ENCODE assay signal across 8 cellular contexts in the genomic region with DNA sequence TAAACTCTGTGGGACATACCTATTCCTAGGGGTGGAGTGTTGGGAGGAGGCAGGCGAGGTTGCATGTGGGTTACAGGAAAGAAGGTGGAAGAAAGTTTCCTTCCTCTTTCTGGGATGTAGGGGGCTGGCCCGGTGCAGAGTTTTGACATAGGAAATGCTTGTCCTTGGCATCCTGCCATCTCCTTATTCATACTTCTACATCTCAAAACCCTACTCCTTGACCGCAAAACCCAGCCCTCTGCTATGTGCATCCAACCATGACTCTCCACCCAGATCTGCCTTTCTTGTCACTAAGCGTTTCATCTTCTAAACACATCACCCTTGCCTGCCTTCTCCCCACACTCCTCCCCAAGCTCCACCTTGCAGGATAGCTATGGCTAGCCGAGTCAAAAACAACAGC. TPM values are rescaled to one million over a fixed set of nuclear protein-coding genes. Genes with fewer than 3 reads are reported as not detected.
DNase-seq lines count a peak whose midpoint lies in the region; ATAC-seq, FAIRE-seq and TF ChIP-seq lines count a peak whose summit lies in the region.
"Not testable (repeated sequence)": the region's sequence is repeated elsewhere in the genome, so short reads cannot be mapped to it uniquely, and the experiment has no call there.

No MANE protein-coding gene starts in this region.

- POLR2A ChIA-PET in K562 (lab: Yijun Ruan, JAX) = not testable (repeated sequence)

- CTCF ChIA-PET in K562 (lab: Yijun Ruan, JAX; ENCODE audit: low intra/inter-chr PET ratio) = not testable (repeated sequence)

- not testable (repeated sequence) for H3K4me1 ChIP-seq in K562 (replicated peaks in 1 of 2; ENCODE audit: control insufficient read depth in 2 of 2, insufficient read depth in 2 of 2, low read length in 2 of 2); right lobe of liver

- TF ChIP-seq CTCF in K562 (IDR thresholded peaks at IDR 0.05 in 2 of 3, conservative IDR thresholded peaks at IDR 0.05 in 1 of 3; ENCODE audit: insufficient read depth in 2 of 3, low read depth in 1 of 3, low read length in 3 of 3); right lobe of liver (IDR thresholded peaks at IDR 0.05): not testable (repeated sequence)

- H3K36me3 ChIP-seq in K562 (ENCODE audit: control insufficient read depth, insufficient read depth, low read length); right lobe of liver: not testable (repeated sequence)

- DNase-seq in EH (ENCODE audit: low read depth) (peak; percentile 1), NOMO-1 treated with dmso at 0.1 percent for 144 hours (lab: John Stamatoyannopoulos, UW; ENCODE audit: unreplicated experiment) (peak; percentile 52), K562 (ENCODE audit: extremely low read depth in 1 of 4, low spot score in 3 of 4) (peak in 2 of 4 experiments; percentile 1 to 20), right lobe of liver (peak in 1 of 3 donors; percentile 49)
- DNase-seq in activated CD4-positive, alpha-beta T cell treated with anti-CD3 and anti-CD28 coated beads, Interleukin-2, amount 50 U/mL, for 4 hours = peak; percentile 25 to 29
- peak; percentile 3 to 14 for DNase-seq in stimulated activated CD8-positive, alpha-beta memory T cell treated with anti-CD3 and anti-CD28 coated beads, Interleukin-4, amount 100 ng/mL, for 4 hours (ENCODE audit: low read depth in 2 of 2, low spot score in 1 of 2)

- TF ChIP-seq EP300 in K562 (IDR thresholded peaks at IDR 0.05; ENCODE audit: low read length) = not testable (repeated sequence)

- H3K4me2 ChIP-seq in K562 (ENCODE audit: insufficient read depth, low read length) = not testable (repeated sequence)

- H3K9me3 ChIP-seq in K562 (replicated peaks; ENCODE audit: control insufficient read depth, insufficient read depth, low read depth, low read length); right lobe of liver: not testable (repeated sequence)

- not testable (repeated sequence) for H3K79me2 ChIP-seq in K562 (ENCODE audit: control insufficient read depth, insufficient read depth, low read length)

- not testable (repeated sequence) for H3K4me3 ChIP-seq in K562, right lobe of liver

- H2AFZ ChIP-seq in K562 (ENCODE audit: low read depth, low read length) = not testable (repeated sequence)

- ATAC-seq in GM21390 (IDR thresholded peaks at IDR 0.05; ENCODE audit: unreplicated experiment) = peak; percentile 100
- ATAC-seq in HG03196 (IDR thresholded peaks at IDR 0.05; ENCODE audit: unreplicated experiment) = peak; percentile 97
- peak; percentile 56 for ATAC-seq in K562
- peak; percentile 28 to 61 (median 56) for ATAC-seq in right lobe of liver

- FAIRE-seq in K562 (lab: Jason Lieb, UNC) = peak; percentile 15

- not testable (repeated sequence) for H3K9me1 ChIP-seq in K562 (ENCODE audit: control insufficient read depth, insufficient read depth, low read length)

- not testable (repeated sequence) for TF ChIP-seq RAD21 in K562 (CRISPR knock-in tag; conservative IDR thresholded peaks at IDR 0.05 in 1 of 2, IDR thresholded peaks at IDR 0.05 in 1 of 2)

- not testable (repeated sequence) for H3K27ac ChIP-seq in K562 (ENCODE audit: extremely low read depth, low read depth, low read length); right lobe of liver

- intact Hi-C loops in K562 (cut with micrococcal nuclease); right lobe of liver (cut with DNase I): not testable (repeated sequence)

- TF ChIP-seq POLR2A in K562 (conservative IDR thresholded peaks at IDR 0.05); right lobe of liver (IDR thresholded peaks at IDR 0.05): not testable (repeated sequence)

- H3K9ac ChIP-seq in K562 (ENCODE audit: insufficient read depth in 1 of 2, low read depth in 2 of 2, low read length in 2 of 2) = not testable (repeated sequence)

- H3K27me3 ChIP-seq in K562 (ENCODE audit: control insufficient read depth in 2 of 2, insufficient read depth in 2 of 2, low read length in 2 of 2); right lobe of liver: not testable (repeated sequence)

- H4K20me1 ChIP-seq in K562 (replicated peaks; ENCODE audit: control insufficient read depth, insufficient read depth, low read length) = not testable (repeated sequence)

- in situ Hi-C loops in K562 (cut with MboI) = not testable (repeated sequence)

- not testable (repeated sequence) for BruUV-seq in K562 (replicated peaks; lab: Mats Ljungman, UMichigan)

- WGBS in K562 (ENCODE audit: insufficient coverage, low coverage, missing lambda C conversion rate) = 0% methylated on average over 4 of the region's 5 CpGs
- WGBS in right lobe of liver (ENCODE audit: insufficient coverage, low coverage, low lambda C conversion rate, missing lambda C conversion rate) = 35% methylated on average over 4 of the region's 5 CpGs

TF ChIP-seq in K562, 482 proteins besides CTCF, POLR2A, EP300 and RAD21:
- peak; percentile 73 for TF ChIP-seq NFIC (IDR thresholded peaks at IDR 0.05)

RNA-seq across cellular contexts. Expression of gene FABP2, which starts 48.5 kb away (rescaled TPM):
- not detected in 2 replicates for total RNA-seq in K562 (2011; cell fraction: chromatin; rRNA removed; ENCODE audit: low replicate concordance)
- not detected in 2 replicates for total RNA-seq in K562 (2011; cell fraction: nucleolus; rRNA removed)
- not detected in 2 replicates for total RNA-seq in K562 (2011; cell fraction: nucleoplasm; rRNA removed)
- total RNA-seq in K562 (2014; rRNA removed) = not detected in 2 replicates
- total RNA-seq in K562 (2014; rRNA removed; fragmentation: Illumina TruSeq; extraction: Trizol) = not detected in 2 replicates
- not detected in 2 replicates for total RNA-seq in K562 (2015; rRNA removed; fragmentation: Illumina TruSeq; extraction: Trizol)
- not detected in 2 replicates for total RNA-seq in K562 (2021)
- polyA plus RNA-seq in K562 (2011; rRNA removed) = not detected in 2 replicates
- not detected in 2 replicates for polyA plus RNA-seq in K562 (2011; cell fraction: cytosol; rRNA removed)
- not detected in 2 replicates for polyA plus RNA-seq in K562 (2011; cell fraction: nucleus; rRNA removed)
- polyA plus RNA-seq in K562 (2012) = not detected in 2 replicates
- not detected in 2 replicates for polyA plus RNA-seq in K562 (2014; fragmentation: Illumina TruSeq; extraction: Trizol)
- polyA plus RNA-seq in K562 (2014; fragmentation: Nextera tagmentation; extraction: Ambion mirVana) = not detected
- polyA plus RNA-seq in K562 (2014; rRNA removed) = not detected in 2 replicates
- not detected in 2 replicates for polyA minus RNA-seq in K562 (2011; rRNA and poly(A)+ RNA removed)
- not detected in 2 replicates for polyA minus RNA-seq in K562 (2011; cell fraction: cytosol; rRNA and poly(A)+ RNA removed)
- not detected in 2 replicates for polyA minus RNA-seq in K562 (2011; cell fraction: nucleus; rRNA and poly(A)+ RNA removed)
- under 1 TPM in 1 of 6 experiments, not detected in 5; 0.09 TPM for total RNA-seq in right lobe of liver
